In genomic region chr18:65352183-65352582, GRCh38 we compare ENCODE assay signal across 28 cellular contexts.
A peak's percentile ranks its signal among the peaks of the same experiment; 100 is the strongest.
DNase-seq lines count a peak whose midpoint lies in the region; ATAC-seq and TF ChIP-seq lines count a peak whose summit lies in the region.
"Had no signal": no experiment of that assay in that cellular context is flagged by ENCODE, and none has a peak within 500 bp of the region (broad histone marks: within the 10 kb centered on the region; RNA-seq: fewer than 3 reads in every experiment).

No MANE protein-coding gene starts in this region.

- H3K9me3 Mint-ChIP-seq in endothelial cell (ENCODE audit: unreplicated experiment) = no peaks in the 10 kb centered on the region
- H3K9me3 Mint-ChIP-seq in H9 = no peaks in the 10 kb centered on the region
- H3K9me3 Mint-ChIP-seq: stimulated activated naive B cell treated with anti-CD40 and anti-IgM and Interleukin-4, amounts not matched to agents 10 μg/mL and 1 μg/mL and 100 μg/mL, for 72 hours had no signal

- no peak overlapping the region for H2BK15ac ChIP-seq in H9 (ENCODE audit: low read depth, low read length)

- no peak overlapping the region for H3K56ac ChIP-seq in H9 (ENCODE audit: insufficient read length, low read depth, low read length)

- DNase-seq in DMS 273 treated with DMSO at 0.1 percent for 48 hours (lab: John Stamatoyannopoulos, UW) (peak; percentile 77), NCI-H1092 (lab: John Stamatoyannopoulos, UW) (peak; percentile 20), NCI-H748 treated with DMSO at 0.1 percent for 48 hours (lab: John Stamatoyannopoulos, UW) (peak; percentile 68), cerebellar cortex (ENCODE audit: low spot score) (peak; percentile 50), endothelial cell (ENCODE audit: low spot score) (no peak), upper lobe of right lung (no peak), H9 (no peak), vagina (ENCODE audit: extremely low spot score in 2 of 2) (no peak)
- DNase-seq: activated CD4-positive, alpha-beta T cell treated with anti-CD3 and anti-CD28 coated beads, Interleukin-2, amount 50 U/mL, for 48 hours; activated CD4-positive, CD25-positive, alpha-beta regulatory T cell; cerebellar nuclear complex; DND-41; dorsolateral prefrontal cortex; glutamatergic neuron; islet precursor cell; left ventricle myocardium inferior; naive thymus-derived CD4-positive, alpha-beta T cell; NCI-H2081 treated with DMSO at 0.1 percent for 48 hours; psoas muscle; SJCRH30; stimulated activated CD4-positive, alpha-beta T cell treated with anti-CD3 and anti-CD28 coated beads, Interleukin-15, amount 100 ng/mL, for 24 hours; stimulated activated naive B cell treated with anti-CD40 and anti-IgM and Interleukin-4, amounts not matched to agents 10 μg/mL and 1 μg/mL and 100 μg/mL, for 72 hours had no signal

- no peak overlapping the region for H3K23ac ChIP-seq in H9 (ENCODE audit: insufficient read length, low read depth, low read length)

- no peak for TF ChIP-seq POLR2A in vagina (IDR thresholded peaks at IDR 0.05)

- no peaks in the 10 kb centered on the region for H3K27me3 Mint-ChIP-seq in endothelial cell (ENCODE audit: unreplicated experiment)
- H3K27me3 Mint-ChIP-seq in H9 (ENCODE audit: low read depth) = no peaks in the 10 kb centered on the region
- H3K27me3 Mint-ChIP-seq: activated naive CD8-positive, alpha-beta T cell; naive thymus-derived CD4-positive, alpha-beta T cell; stimulated activated naive B cell treated with anti-CD40 and anti-IgM and Interleukin-4, amounts not matched to agents 10 μg/mL and 1 μg/mL and 100 μg/mL, for 72 hours had no signal

- H3K4me1 ChIP-seq in upper lobe of right lung (no peaks in the 10 kb centered on the region), H9 (ENCODE audit: insufficient read depth, low read length) (no peaks in the 10 kb centered on the region), vagina (no peaks in the 10 kb centered on the region)
- H3K4me1 ChIP-seq: ascending aorta; BLaER1 treated with 17β-estradiol and CSF1 and Interleukin-3, amounts not matched to agents 10 nM and 100 nM; left ventricle myocardium inferior; psoas muscle; SJCRH30; suprapubic skin had no signal

- no peak overlapping the region for H3K9ac ChIP-seq in H9 (ENCODE audit: extremely low read depth, insufficient read length, low read length)
- H3K9ac ChIP-seq: BLaER1 treated with 17β-estradiol and CSF1 and Interleukin-3, amounts not matched to agents 10 nM and 100 nM had no signal

- H4K5ac ChIP-seq in H9 (ENCODE audit: insufficient read length, low read depth, low read length) = no peak overlapping the region

- no peak overlapping the region for H4K8ac ChIP-seq in H9 (replicated peaks; ENCODE audit: insufficient read length, low read depth, low read length)

- H3K79me2 ChIP-seq in H9 (ENCODE audit: insufficient read depth, low read length) = no peaks in the 10 kb centered on the region

- H3K27ac ChIP-seq in upper lobe of right lung (no peak overlapping the region), H9 (ENCODE audit: insufficient read length, low read depth, low read length) (no peak overlapping the region), vagina (no peak overlapping the region)
- H3K27ac ChIP-seq: ascending aorta; BLaER1 treated with 17β-estradiol and CSF1 and Interleukin-3, amounts not matched to agents 10 nM and 100 nM; dorsolateral prefrontal cortex; left ventricle myocardium inferior; psoas muscle; SJCRH30; suprapubic skin had no signal

- H2AFZ ChIP-seq in H9 (ENCODE audit: low read length) = no peak overlapping the region

- H3K4ac ChIP-seq in H9 (ENCODE audit: low read depth, low read length) = no peak overlapping the region

- no peak overlapping the region for H2AK5ac ChIP-seq in H9 (ENCODE audit: insufficient read length, low read length)

- H3K27me3 ChIP-seq in upper lobe of right lung (no peaks in the 10 kb centered on the region), H9 (ENCODE audit: insufficient read depth, low read length) (no peaks in the 10 kb centered on the region), vagina (no peaks in the 10 kb centered on the region)
- H3K27me3 ChIP-seq: ascending aorta; BLaER1 treated with 17β-estradiol and CSF1 and Interleukin-3, amounts not matched to agents 10 nM and 100 nM; dorsolateral prefrontal cortex; SJCRH30; suprapubic skin had no signal

- H4K20me1 ChIP-seq in H9 (ENCODE audit: control insufficient read depth, insufficient read depth, insufficient read length) = no peaks in the 10 kb centered on the region
- H4K20me1 ChIP-seq: BLaER1 treated with 17β-estradiol and CSF1 and Interleukin-3, amounts not matched to agents 10 nM and 100 nM had no signal

- whole genome bisulfite sequencing in H9 (ENCODE audit: extremely low coverage, insufficient read length, low lambda C conversion rate) = no CpG with 5 or more reads among the region's 3 CpGs

- intact Hi-C loops in upper lobe of right lung (cut with DNase I) = no loop called here
- intact Hi-C loops in vagina (cut with DNase I) = no loop called here

- no peak overlapping the region for H4K91ac ChIP-seq in H9 (ENCODE audit: insufficient read length, low read depth, low read length)

- no peaks in the 10 kb centered on the region for H3K79me1 ChIP-seq in H9 (ENCODE audit: insufficient read depth, low read depth, low read length, poor library complexity, severe bottlenecking)

- H2BK12ac ChIP-seq in H9 (ENCODE audit: insufficient read length, low read depth, low read length) = no peak overlapping the region

- H3K9me3 ChIP-seq in upper lobe of right lung (no peaks in the 10 kb centered on the region), H9 (ENCODE audit: control insufficient read depth, low read depth, low read length) (no peaks in the 10 kb centered on the region), vagina (no peaks in the 10 kb centered on the region)
- H3K9me3 ChIP-seq: ascending aorta; BLaER1 treated with 17β-estradiol and CSF1 and Interleukin-3, amounts not matched to agents 10 nM and 100 nM; left ventricle myocardium inferior; psoas muscle; SJCRH30; suprapubic skin had no signal

- H2BK20ac ChIP-seq in H9 (ENCODE audit: low read depth, low read length, poor library complexity, severe bottlenecking) = no peak overlapping the region

- no peak overlapping the region for H3K14ac ChIP-seq in H9 (ENCODE audit: insufficient read depth, low read length)

- H3K18ac ChIP-seq in H9 (ENCODE audit: insufficient read length, low read depth, low read length) = no peak overlapping the region

- H3K36me3 Mint-ChIP-seq in endothelial cell (ENCODE audit: low read depth, unreplicated experiment) = no peaks in the 10 kb centered on the region
- H3K36me3 Mint-ChIP-seq in H9 (ENCODE audit: insufficient read depth in 1 of 3, low read depth in 3 of 3) = no peaks in the 10 kb centered on the region
- H3K36me3 Mint-ChIP-seq: activated naive CD8-positive, alpha-beta T cell; naive thymus-derived CD4-positive, alpha-beta T cell; stimulated activated naive B cell treated with anti-CD40 and anti-IgM and Interleukin-4, amounts not matched to agents 10 μg/mL and 1 μg/mL and 100 μg/mL, for 72 hours had no signal

- H3K27ac Mint-ChIP-seq in endothelial cell (ENCODE audit: unreplicated experiment) = no peak overlapping the region
- no peak overlapping the region for H3K27ac Mint-ChIP-seq in H9
- H3K27ac Mint-ChIP-seq: activated naive CD8-positive, alpha-beta T cell; activated T-helper 1 cell treated with anti-CD3 and anti-CD28 coated beads, Interleukin-12 subunit alpha, Interleukin-12 subunit beta, Interleukin-2, Interleukin-4 antibody, amounts not matched to agents 30 ng/mL and 10 ng/mL and 1 ng/mL, durations not matched to agents 14 hours and 24 hours and 36 hours; naive thymus-derived CD4-positive, alpha-beta T cell; stimulated activated naive B cell treated with anti-CD40 and anti-IgM and Interleukin-4, amounts not matched to agents 10 μg/mL and 1 μg/mL and 100 μg/mL, for 72 hours had no signal

- H3K4me1 Mint-ChIP-seq in endothelial cell (ENCODE audit: unreplicated experiment) (no peaks in the 10 kb centered on the region), H9 (peaks cover 4 to 5% of the 10 kb centered on the region in 2 experiments; a peak in 2 of 4 replicates)
- H3K4me1 Mint-ChIP-seq: naive thymus-derived CD4-positive, alpha-beta T cell; stimulated activated naive B cell treated with anti-CD40 and anti-IgM and Interleukin-4, amounts not matched to agents 10 μg/mL and 1 μg/mL and 100 μg/mL, for 72 hours had no signal

- no peak for TF ChIP-seq CTCF in endothelial cell (IDR thresholded peaks at IDR 0.05; ENCODE audit: unreplicated experiment)
- TF ChIP-seq CTCF in upper lobe of right lung (IDR thresholded peaks at IDR 0.05) = no peak
- TF ChIP-seq CTCF in H9 (conservative IDR thresholded peaks at IDR 0.05) = no peak
- no peak for TF ChIP-seq CTCF in vagina (IDR thresholded peaks at IDR 0.05)

- H3K36me3 ChIP-seq in upper lobe of right lung (no peaks in the 10 kb centered on the region), vagina (no peaks in the 10 kb centered on the region)
- H3K36me3 ChIP-seq: ascending aorta; BLaER1 treated with 17β-estradiol and CSF1 and Interleukin-3, amounts not matched to agents 10 nM and 100 nM; left ventricle myocardium inferior; SJCRH30; suprapubic skin had no signal

- no peaks in the 10 kb centered on the region for H3K23me2 ChIP-seq in H9 (ENCODE audit: insufficient read length, low read depth, low read length, poor library complexity, severe bottlenecking)

- H3T11ph ChIP-seq in H9 (ENCODE audit: low read length) = no peak overlapping the region

- H3K4me3 ChIP-seq in upper lobe of right lung = no peak overlapping the region
- H3K4me3 ChIP-seq in vagina = no peak overlapping the region
- H3K4me3 ChIP-seq: ascending aorta; BLaER1 treated with 17β-estradiol and CSF1 and Interleukin-3, amounts not matched to agents 10 nM and 100 nM; dorsolateral prefrontal cortex; left ventricle myocardium inferior; psoas muscle; SJCRH30; suprapubic skin had no signal

- no peak overlapping the region for H2BK5ac ChIP-seq in H9 (ENCODE audit: insufficient read length, low read length)

- no peak overlapping the region for H3K4me2 ChIP-seq in H9 (ENCODE audit: insufficient read depth, insufficient read length, low read length)
- H3K4me2 ChIP-seq: BLaER1 treated with 17β-estradiol and CSF1 and Interleukin-3, amounts not matched to agents 10 nM and 100 nM had no signal

- H2BK120ac ChIP-seq in H9 (ENCODE audit: low read depth, low read length, poor library complexity, severe bottlenecking) = no peak overlapping the region

- no peak for ATAC-seq in upper lobe of right lung
- ATAC-seq: naive thymus-derived CD4-positive, alpha-beta T cell; Panc1; psoas muscle; stimulated activated naive B cell treated with anti-CD40 and anti-IgM and Interleukin-4, amounts not matched to agents 10 μg/mL and 1 μg/mL and 100 μg/mL, for 72 hours had no signal

- H3K4me3 Mint-ChIP-seq in endothelial cell (ENCODE audit: unreplicated experiment) (no peak overlapping the region), H9 (no peak overlapping the region)
- H3K4me3 Mint-ChIP-seq: activated naive CD8-positive, alpha-beta T cell; activated T-helper 1 cell treated with anti-CD3 and anti-CD28 coated beads, Interleukin-12 subunit alpha, Interleukin-12 subunit beta, Interleukin-2, Interleukin-4 antibody, amounts not matched to agents 30 ng/mL and 10 ng/mL and 1 ng/mL, durations not matched to agents 14 hours and 24 hours and 36 hours; naive thymus-derived CD4-positive, alpha-beta T cell; stimulated activated naive B cell treated with anti-CD40 and anti-IgM and Interleukin-4, amounts not matched to agents 10 μg/mL and 1 μg/mL and 100 μg/mL, for 72 hours had no signal

Comparison
In these comparisons a context has a peak if more than half of its experiments do, and no peak if none do; other contexts are left out.
1. DNase-seq: peak in DMS 273 treated with DMSO at 0.1 percent for 48 hours (single experiment), NCI-H1092 (single experiment), NCI-H748 treated with DMSO at 0.1 percent for 48 hours (single experiment) and cerebellar cortex (single experiment); none in endothelial cell (single experiment), upper lobe of right lung (single experiment), H9 (single experiment) and vagina (0 of 2).